Comparison of ENCODE assay signal across 8 cellular contexts in the genomic region with DNA sequence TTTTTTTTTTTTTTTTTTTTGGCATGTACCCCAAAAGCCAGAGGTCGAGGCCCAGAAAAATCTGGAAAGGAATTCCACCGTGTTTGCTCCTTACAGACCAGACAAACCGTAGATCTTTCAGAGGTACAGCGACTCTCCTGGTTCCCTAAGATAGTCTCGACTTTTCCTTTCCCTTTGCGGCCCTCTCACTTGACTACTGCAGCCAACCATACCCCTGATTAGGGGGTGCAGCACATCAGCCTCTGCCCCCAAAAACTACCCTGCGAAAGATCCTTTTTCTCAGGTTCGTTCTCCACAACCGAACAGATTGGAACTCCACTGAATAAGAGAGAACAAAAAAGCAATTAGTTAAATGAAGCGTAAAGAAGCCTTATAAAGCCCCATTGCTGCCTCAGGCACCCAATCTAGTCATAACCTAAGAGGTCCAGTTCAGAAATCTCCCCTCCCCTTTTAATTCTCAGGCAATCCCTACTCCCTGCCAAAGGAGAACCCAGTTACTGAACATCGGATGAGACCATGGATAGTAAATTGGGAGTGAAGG. TPM values are rescaled to one million over a fixed set of nuclear protein-coding genes. Genes with fewer than 3 reads are reported as not detected.
DNase-seq lines count a peak whose midpoint lies in the region; ATAC-seq and TF ChIP-seq lines count a peak whose summit lies in the region.

No MANE protein-coding gene starts in this region.

- ATAC-seq in HG02759 (IDR thresholded peaks at IDR 0.05; ENCODE audit: unreplicated experiment), result peak; percentile 3
- ATAC-seq in activated CD8-positive, alpha-beta T cell treated with anti-CD3 and anti-CD28 coated beads for 36 hours, result no peak

- H3K9me3 ChIP-seq in right atrium auricular region, result no peaks in the 10 kb centered on the region

- intact Hi-C loops in activated CD8-positive, alpha-beta T cell treated with anti-CD3 and anti-CD28 coated beads for 36 hours (cut with micrococcal nuclease), result no loop called here

- CTCF ChIA-PET in activated CD8-positive, alpha-beta T cell treated with anti-CD3 and anti-CD28 coated beads for 36 hours (lab: Charles Lee), result interaction anchor here (1.2 to 1.8 kb wide), 2 partner anchors 11 to 13 kb away, joined by 7 to 8 read pairs; no protein-coding TSS in a partner anchor

- peak overlapping the region; percentile 36 for H3K4me3 Mint-ChIP-seq in activated CD8-positive, alpha-beta T cell treated with anti-CD3 and anti-CD28 coated beads for 36 hours

- no peaks in the 10 kb centered on the region for H3K9me3 Mint-ChIP-seq in activated CD8-positive, alpha-beta T cell treated with anti-CD3 and anti-CD28 coated beads for 36 hours

- no peaks in the 10 kb centered on the region for H3K36me3 ChIP-seq in right atrium auricular region

- H3K4me1 ChIP-seq in right atrium auricular region, result peaks cover 0 to 36% of the 10 kb centered on the region in 2 donors

- no peak for DNase-seq in activated CD8-positive, alpha-beta T cell treated with anti-CD3 and anti-CD28 coated beads for 36 hours
- DNase-seq in right atrium auricular region (ENCODE audit: low spot score), result no peak
- no peak for DNase-seq in NCI-H2196 (lab: John Stamatoyannopoulos, UW; ENCODE audit: unreplicated experiment)
- no peak for DNase-seq in NCI-H526 treated with DMSO at 0.1 percent for 48 hours (lab: John Stamatoyannopoulos, UW)
- no peak for DNase-seq in AML-193 (lab: John Stamatoyannopoulos, UW)

- peak overlapping the region; percentile 94 to 96 for H3K27ac ChIP-seq in right atrium auricular region
- peak overlapping the region in 20 of 21 experiments; percentile 13 to 98 (median 94) for H3K27ac ChIP-seq in skin epidermis

- H3K4me3 ChIP-seq in GM12875 (ENCODE audit: low read depth, low read length) (peak overlapping the region; percentile 80), right atrium auricular region (peak overlapping the region; percentile 81 to 95), skin epidermis (peak overlapping the region; percentile 35 to 87 (median 63))

- H3K4me1 Mint-ChIP-seq in activated CD8-positive, alpha-beta T cell treated with anti-CD3 and anti-CD28 coated beads for 36 hours (ENCODE audit: low read depth), result peaks cover 39% of the 10 kb centered on the region

- TF ChIP-seq CTCF in GM12875 (IDR thresholded peaks at IDR 0.05; ENCODE audit: borderline replicate concordance, insufficient read depth, low read depth, low read length) (no peak), right atrium auricular region (IDR thresholded peaks at IDR 0.05) (no peak)
- no peak for TF ChIP-seq CTCF in activated CD8-positive, alpha-beta T cell treated with anti-CD3 and anti-CD28 coated beads for 36 hours (IDR thresholded peaks at IDR 0.05)

- H3K27me3 ChIP-seq in right atrium auricular region, result no peaks in the 10 kb centered on the region

- H3K27ac Mint-ChIP-seq in activated CD8-positive, alpha-beta T cell treated with anti-CD3 and anti-CD28 coated beads for 36 hours, result peak overlapping the region; percentile 23

- H3K27me3 Mint-ChIP-seq in activated CD8-positive, alpha-beta T cell treated with anti-CD3 and anti-CD28 coated beads for 36 hours, result no peaks in the 10 kb centered on the region

- H3K36me3 Mint-ChIP-seq in activated CD8-positive, alpha-beta T cell treated with anti-CD3 and anti-CD28 coated beads for 36 hours (ENCODE audit: low read depth), result peaks cover 9% of the 10 kb centered on the region

- POLR2A ChIA-PET in activated CD8-positive, alpha-beta T cell treated with anti-CD3 and anti-CD28 coated beads for 36 hours (lab: Charles Lee), result interaction anchor here (0.6 to 1.0 kb wide), 2 partner anchors 25 to 32 kb away, joined by 3 read pairs; no protein-coding TSS in a partner anchor

RNA-seq across cellular contexts. Expression of a gene that starts 0.4 kb away (rescaled TPM):
- under 1 TPM; 0.27 to 0.96 TPM for total RNA-seq in activated CD8-positive, alpha-beta T cell treated with anti-CD3 and anti-CD28 coated beads for 36 hours
- total RNA-seq in right atrium auricular region, result 1 to 10 TPM in 1 of 2 donors, under 1 TPM in 1; 0.67 to 1.1 TPM

RNA-seq across cellular contexts. Expression of a gene that starts 23.2 kb away (rescaled TPM):
- 10 to 100 TPM; 39.9 to 44.6 TPM for total RNA-seq in activated CD8-positive, alpha-beta T cell treated with anti-CD3 and anti-CD28 coated beads for 36 hours
- 100 to 1,000 TPM in 1 of 2 donors, 10 to 100 TPM in 1; 70.2 to 101 TPM for total RNA-seq in right atrium auricular region

RNA-seq across cellular contexts. Expression of a gene that starts 58.1 kb away (rescaled TPM):
- total RNA-seq in activated CD8-positive, alpha-beta T cell treated with anti-CD3 and anti-CD28 coated beads for 36 hours, result 10 to 100 TPM; 16.6 to 16.7 TPM
- total RNA-seq in right atrium auricular region, result 10 to 100 TPM; 21.3 to 26.0 TPM
